In the genomic region with DNA sequence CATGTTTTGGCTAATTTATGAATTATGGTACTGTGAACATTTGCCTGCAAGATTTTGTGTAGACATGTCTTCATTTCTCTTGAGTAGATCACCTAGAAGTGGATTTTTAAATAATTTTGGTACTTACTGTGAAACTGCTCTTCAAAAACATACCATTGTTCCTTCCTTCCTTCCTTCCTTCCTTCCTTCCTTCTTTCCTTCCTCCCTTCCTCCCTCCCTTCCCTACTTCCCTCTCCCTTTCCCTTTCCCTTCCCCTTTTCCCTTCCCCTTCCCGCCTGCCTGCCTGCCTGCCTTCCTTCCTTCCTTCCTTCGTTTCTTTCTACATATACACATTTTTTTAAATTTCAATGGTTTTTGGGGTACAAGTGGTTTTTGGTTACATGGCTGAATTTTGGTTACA, we compare ENCODE assay signal across 8 cellular contexts.
"Had no signal": no experiment of that assay in that cellular context is flagged by ENCODE, and none has a peak within 500 bp of the region (broad histone marks: within the 10 kb centered on the region; RNA-seq: fewer than 3 reads in every experiment).

No MANE protein-coding gene starts in this region.

- H2AFZ ChIP-seq: GM23248 had no signal

- H3K27ac ChIP-seq: GM23248, HL-60 had no signal

- H3K4me3 ChIP-seq: GM23248, HAP-1 had no signal

- ATAC-seq: HCT116 had no signal

- H3K9me3 ChIP-seq: HAP-1 had no signal

- H3K9ac ChIP-seq: GM23248 had no signal

- DNase-seq: GM23248, GOT3, H7, IMR-90, KBM-7 had no signal
